ENCODE assay signal across 6 cellular contexts in the genomic region with DNA sequence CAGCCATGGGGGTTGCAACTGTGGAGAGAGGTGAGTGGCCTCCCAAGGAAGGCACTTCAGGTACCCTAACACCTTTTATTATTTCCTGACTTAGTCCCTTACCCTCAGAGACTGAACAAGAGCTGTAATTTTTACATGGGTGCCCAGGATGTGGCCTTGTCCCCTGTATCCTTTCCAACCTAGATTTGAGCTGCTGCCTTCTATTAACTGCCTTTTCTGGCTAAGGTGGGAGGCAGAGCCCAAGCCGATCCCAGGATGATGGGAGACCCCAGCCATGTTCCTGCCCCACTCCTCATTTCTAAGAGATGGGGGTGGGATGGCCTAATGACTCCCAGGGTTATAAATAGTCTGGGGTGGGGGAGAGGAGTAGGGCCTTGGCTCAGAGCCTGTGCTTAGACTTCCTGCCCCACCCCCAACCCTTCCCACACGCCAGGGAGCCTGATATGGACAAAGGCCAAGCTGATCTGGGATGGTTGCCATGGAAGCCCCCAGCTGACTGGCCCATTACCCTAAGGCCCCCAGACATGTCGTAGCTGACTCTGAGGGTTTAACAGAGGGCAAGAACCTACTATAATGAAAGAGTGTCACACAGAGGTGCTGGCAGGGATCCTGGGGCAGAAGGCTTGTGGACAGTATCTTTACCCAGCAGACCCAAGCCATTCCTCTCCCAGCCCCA. TPM values are rescaled to one million over a fixed set of nuclear protein-coding genes. Genes with fewer than 3 reads are reported as not detected.
A peak's percentile ranks its signal among the peaks of the same experiment; 100 is the strongest.
DNase-seq lines count a peak whose midpoint lies in the region; ATAC-seq, FAIRE-seq and TF ChIP-seq lines count a peak whose summit lies in the region.

No MANE protein-coding gene starts in this region.

- H3K36me3 ChIP-seq in small intestine (ENCODE audit: control insufficient read depth in 2 of 2, insufficient read depth in 2 of 2, low read length in 2 of 2): no peaks in the 10 kb centered on the region

- 28 to 37% (median 29%) methylated on average over 3 of the region's 3 CpGs for WGBS in small intestine, 3 donors

- no peak for FAIRE-seq in small intestine (lab: Jason Lieb, UNC)

- H3K9me3 ChIP-seq in small intestine (ENCODE audit: control insufficient read depth, low read depth): no peaks in the 10 kb centered on the region

- H3K27ac ChIP-seq in small intestine (ENCODE audit: low read depth in 1 of 2, low read length in 1 of 2): peak overlapping the region in 1 of 2 donors; percentile 46

- no peak overlapping the region for H3K4me3 ChIP-seq in small intestine (ENCODE audit: low read depth in 1 of 2, low read length in 2 of 2)

- peaks cover 0 to 6% of the 10 kb centered on the region in 2 donors for H3K4me1 ChIP-seq in small intestine (ENCODE audit: control insufficient read depth in 2 of 2, insufficient read depth in 1 of 2, low read depth in 1 of 2, low read length in 1 of 2)

- no peak for TF ChIP-seq CTCF in GM10266 (IDR thresholded peaks at IDR 0.05; ENCODE audit: control insufficient read depth, insufficient read depth, low read depth, missing control alignments)

- DNase-seq in NCI-H2227 (lab: John Stamatoyannopoulos, UW; ENCODE audit: unreplicated experiment) (peak; percentile 74), glomerular endothelial cell (ENCODE audit: extremely low read depth, low read depth, low spot score) (peak; percentile 45), small intestine (peak; percentile 34), Kasumi-1 (lab: John Stamatoyannopoulos, UW) (no peak), GM10266 (ENCODE audit: extremely low spot score) (no peak)

- H3K27me3 ChIP-seq in small intestine (ENCODE audit: control insufficient read depth in 2 of 2, insufficient read depth in 2 of 2, low read length in 2 of 2): no peaks in the 10 kb centered on the region

- ATAC-seq in HG03378 (IDR thresholded peaks at IDR 0.05; ENCODE audit: unreplicated experiment): no peak

RNA-seq across cellular contexts. Expression of a gene that starts 1.9 kb away (rescaled TPM):
- 98.4 and 110 TPM in 2 replicates for total RNA-seq in glomerular endothelial cell
- 10 to 100 TPM in 1 of 3 donors, 1 to 10 TPM in 2; 6.3 to 18.5 (median 9.2) TPM for polyA plus RNA-seq in small intestine

RNA-seq across cellular contexts. Expression of a gene that starts 7.1 kb away (rescaled TPM):
- total RNA-seq in glomerular endothelial cell: 40.8 and 41.9 TPM in 2 replicates
- 10 to 100 TPM; 13.0 to 22.3 (median 13.5) TPM for polyA plus RNA-seq in small intestine

RNA-seq across cellular contexts. Expression of a gene that starts 40.4 kb away (rescaled TPM):
- 1,071 and 1,381 TPM in 2 replicates for total RNA-seq in glomerular endothelial cell
- polyA plus RNA-seq in small intestine: 100 to 1,000 TPM; 124 to 598 (median 312) TPM

RNA-seq across cellular contexts. Expression of a gene that starts 52.6 kb away (rescaled TPM):
- total RNA-seq in glomerular endothelial cell: 37.7 and 43.1 TPM in 2 replicates
- 10 to 100 TPM; 20.1 to 26.2 (median 22.2) TPM for polyA plus RNA-seq in small intestine

Comparison
In these comparisons a context has a peak if more than half of its experiments do, and no peak if none do; other contexts are left out.
1. DNase-seq: peak in NCI-H2227 (single experiment), glomerular endothelial cell (single experiment) and small intestine (single experiment); none in Kasumi-1 (0 of 2) and GM10266 (single experiment).